8 cellular contexts compared by ENCODE assay signal in the genomic region with DNA sequence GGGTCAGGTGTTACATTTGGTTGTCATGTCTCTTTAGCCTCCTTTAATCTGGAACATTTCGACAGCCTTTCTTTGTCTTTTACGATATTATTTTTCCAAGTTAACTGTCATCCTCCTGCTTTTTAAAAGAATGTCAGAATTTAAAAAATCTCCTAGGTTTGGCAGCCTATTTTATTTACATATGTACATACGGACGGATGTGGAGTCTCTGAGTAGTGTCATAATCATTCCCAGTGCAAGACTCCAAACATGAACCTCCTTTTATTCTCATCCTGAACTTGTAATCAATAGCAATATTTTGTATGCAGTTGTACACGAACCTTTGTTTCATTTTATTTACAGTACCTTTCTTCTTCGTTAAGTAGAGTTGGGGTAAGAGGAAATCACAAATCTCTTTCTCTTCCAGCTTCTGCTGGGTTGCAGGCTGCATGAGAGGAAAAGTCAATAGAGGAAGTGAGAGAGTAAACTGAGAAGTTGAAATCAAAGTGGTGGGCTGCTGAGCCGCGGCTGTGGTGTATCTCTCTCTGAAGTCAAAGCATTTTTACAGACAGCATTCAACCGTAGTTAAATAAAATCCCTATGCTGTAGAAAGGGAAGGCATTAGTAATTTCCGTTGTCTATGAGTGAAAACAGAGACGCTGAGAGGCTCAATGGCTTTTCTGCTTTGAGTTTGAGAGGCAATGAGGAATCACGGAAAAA. TPM values are rescaled to one million over a fixed set of nuclear protein-coding genes. Genes with fewer than 3 reads are reported as not detected.
DNase-seq lines count a peak whose midpoint lies in the region; ATAC-seq, FAIRE-seq and TF ChIP-seq lines count a peak whose summit lies in the region.

No MANE protein-coding gene starts in this region.

- TF ChIP-seq POLR2A in A549 (IDR thresholded peaks at IDR 0.05; ENCODE audit: low read length) = no peak
- no peak for TF ChIP-seq POLR2A in erythroblast (IDR thresholded peaks at IDR 0.05; ENCODE audit: low read length)
- no peak for TF ChIP-seq POLR2A in breast epithelium (IDR thresholded peaks at IDR 0.05)

- TF ChIP-seq CTCF in A549 (IDR thresholded peaks at IDR 0.05) (no peak), breast epithelium (IDR thresholded peaks at IDR 0.05) (no peak)

- FAIRE-seq in A549 (lab: Jason Lieb, UNC) = no peak

- H3K4me3 ChIP-seq in A549 (no peak overlapping the region), breast epithelium (no peak overlapping the region)

- peak overlapping the region; percentile 54 for H3K4me2 ChIP-seq in A549

- H3K27me3 ChIP-seq in breast epithelium = peaks cover 0 to 26% of the 10 kb centered on the region in 2 donors

- intact Hi-C loops in breast epithelium (cut with DNase I; ENCODE audit: low total_unique reads) = no loop called here

- ATAC-seq in A549 (no peak), GM18511 (IDR thresholded peaks at IDR 0.05; ENCODE audit: unreplicated experiment) (peak; percentile 99), HG02840 (IDR thresholded peaks at IDR 0.05; ENCODE audit: low FRiP score, unreplicated experiment) (peak; percentile 87)

- 18% methylated on average over 12 of the region's 12 CpGs for WGBS in A549 (ENCODE audit: missing lambda C conversion rate)

- no peaks in the 10 kb centered on the region for H3K4me1 ChIP-seq in A549
- H3K4me1 ChIP-seq in breast epithelium = no peaks in the 10 kb centered on the region

- CTCF ChIA-PET in A549 (lab: Yijun Ruan, JAX) = no interaction called here

- no peak for TF ChIP-seq RAD21 in A549 (conservative IDR thresholded peaks at IDR 0.05 in 1 of 2, IDR thresholded peaks at IDR 0.05 in 1 of 2)

- POLR2A ChIA-PET in A549 (lab: Yijun Ruan, JAX) = no interaction called here

- no peak overlapping the region for H3K27ac ChIP-seq in A549
- H3K27ac ChIP-seq in breast epithelium = no peak overlapping the region

- no peak for DNase-seq in A549 (ENCODE audit: low read depth in 1 of 2, low spot score in 1 of 2)
- peak; percentile 10 for DNase-seq in NCI-H748 (lab: John Stamatoyannopoulos, UW; ENCODE audit: unreplicated experiment)
- DNase-seq in globus pallidus (ENCODE audit: low spot score) = peak; percentile 27
- no peak for DNase-seq in erythroblast (lab: John Stamatoyannopoulos, UW)
- no peak for DNase-seq in breast epithelium (ENCODE audit: low spot score in 2 of 2)
- DNase-seq in cerebellum (ENCODE audit: low spot score) = no peak

- H3K9me3 ChIP-seq in A549 = no peaks in the 10 kb centered on the region
- H3K9me3 ChIP-seq in breast epithelium = no peaks in the 10 kb centered on the region

- no peak for TF ChIP-seq EP300 in A549 (IDR thresholded peaks at IDR 0.05)

- no peaks in the 10 kb centered on the region for H3K36me3 ChIP-seq in breast epithelium

TF ChIP-seq in A549, 52 proteins besides CTCF, POLR2A, EP300 and RAD21:
- TF ChIP-seq EHF (CRISPR knock-in tag; IDR thresholded peaks at IDR 0.05) (no peak), HOXA7 (CRISPR knock-in tag; IDR thresholded peaks at IDR 0.05) (no peak), CHD4 (IDR thresholded peaks at IDR 0.05; ENCODE audit: borderline replicate concordance) (no peak), HOXB13 (CRISPR knock-in tag; IDR thresholded peaks at IDR 0.05; ENCODE audit: low read depth) (no peak), MAZ (IDR thresholded peaks at IDR 0.05; ENCODE audit: borderline replicate concordance, low read depth, low read length) (no peak), NPAS2 (CRISPR knock-in tag; IDR thresholded peaks at IDR 0.05; ENCODE audit: borderline replicate concordance) (no peak), HDAC2 (IDR thresholded peaks at IDR 0.05) (no peak), KDM1A (IDR thresholded peaks at IDR 0.05; ENCODE audit: low read depth) (no peak), SREBF2 (IDR thresholded peaks at IDR 0.05) (no peak), NR3C1 (IDR thresholded peaks at IDR 0.05) (no peak), BHLHE40 (IDR thresholded peaks at IDR 0.05; ENCODE audit: low read depth, low read length) (no peak), ZFP36 (IDR thresholded peaks at IDR 0.05; ENCODE audit: borderline replicate concordance, partially characterized antibody) (no peak), HOXB5 (CRISPR knock-in tag; IDR thresholded peaks at IDR 0.05) (no peak), MAFK (IDR thresholded peaks at IDR 0.05; ENCODE audit: partially characterized antibody) (no peak), MYC (IDR thresholded peaks at IDR 0.05; ENCODE audit: borderline replicate concordance, low read length) (no peak)
- TF ChIP-seq, protein P1, sequence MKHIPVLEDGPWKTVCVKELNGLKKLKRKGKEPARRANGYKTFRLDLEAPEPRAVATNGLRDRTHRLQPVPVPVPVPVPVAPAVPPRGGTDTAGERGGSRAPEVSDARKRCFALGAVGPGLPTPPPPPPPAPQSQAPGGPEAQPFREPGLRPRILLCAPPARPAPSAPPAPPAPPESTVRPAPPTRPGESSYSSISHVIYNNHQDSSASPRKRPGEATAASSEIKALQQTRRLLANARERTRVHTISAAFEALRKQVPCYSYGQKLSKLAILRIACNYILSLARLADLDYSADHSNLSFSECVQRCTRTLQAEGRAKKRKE (CRISPR knock-in tag; IDR thresholded peaks at IDR 0.05; ENCODE audit: low read depth) = no peak
- TF ChIP-seq, protein P2, sequence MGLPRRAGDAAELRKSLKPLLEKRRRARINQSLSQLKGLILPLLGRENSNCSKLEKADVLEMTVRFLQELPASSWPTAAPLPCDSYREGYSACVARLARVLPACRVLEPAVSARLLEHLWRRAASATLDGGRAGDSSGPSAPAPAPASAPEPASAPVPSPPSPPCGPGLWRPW (IDR thresholded peaks at IDR 0.05) = no peak

RNA-seq across cellular contexts. Expression of a gene that starts 53.9 kb away (rescaled TPM):
- polyA plus RNA-seq in A549 (2011; rRNA removed) = 109 and 117 TPM in 2 replicates
- 20.6 and 22.4 TPM in 2 replicates for polyA plus RNA-seq in A549 (2012; cell fraction: cytosol; rRNA removed)
- polyA plus RNA-seq in A549 (2012; cell fraction: nucleus; rRNA removed) = 8.8 and 10.3 TPM in 2 replicates
- 39.5 to 41.1 TPM (median 40.5 TPM) in 3 replicates for polyA plus RNA-seq in A549 (2017; fragmentation: RNase III; extraction: RNeasy Plus Mini Kit Qiagen cat#74134 plus additional on column Dnase treatment)
- polyA minus RNA-seq in A549 (2011; rRNA and poly(A)+ RNA removed) = 88.5 and 90.8 TPM in 2 replicates
- total RNA-seq in breast epithelium = 10 to 100 TPM; 35.7 to 41.0 (median 37.0) TPM
- 35.1 TPM for total RNA-seq in cerebellum

Comparison
In these comparisons a context has a peak if more than half of its experiments do, and no peak if none do; other contexts are left out.
1. ATAC-seq: peak in GM18511 (single experiment) and HG02840 (single experiment); none in A549 (0 of 2).
2. DNase-seq: peak in NCI-H748 (single experiment) and globus pallidus (single experiment); none in A549 (0 of 2), erythroblast (0 of 2), breast epithelium (0 of 2) and cerebellum (single experiment).